ENCODE assay signal across 4 cellular contexts in the genomic region with DNA sequence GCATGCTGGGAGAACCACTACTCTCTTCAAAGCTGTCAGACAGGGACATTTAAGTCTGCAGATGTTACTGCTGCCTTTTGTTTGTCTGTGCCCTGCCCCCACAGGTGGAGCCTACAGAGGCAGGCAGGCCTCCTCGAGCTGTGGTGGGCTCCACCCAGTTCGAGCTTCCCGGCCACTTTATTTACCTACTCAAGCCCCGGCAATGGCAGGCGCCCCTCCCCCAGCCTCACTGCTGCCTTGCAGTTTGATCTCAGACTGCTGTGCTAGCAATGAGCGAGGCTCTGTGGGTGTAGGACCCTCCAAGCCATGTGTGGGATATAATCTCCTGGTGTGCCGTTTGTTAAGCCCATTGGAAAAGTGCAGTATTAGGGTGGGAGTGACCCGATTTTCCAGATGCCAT. TPM values are rescaled to one million over a fixed set of nuclear protein-coding genes. Genes with fewer than 3 reads are reported as not detected.
DNase-seq lines count a peak whose midpoint lies in the region; ATAC-seq, FAIRE-seq and TF ChIP-seq lines count a peak whose summit lies in the region.
"Not testable (repeated sequence)": the region's sequence is repeated elsewhere in the genome, so short reads cannot be mapped to it uniquely, and the experiment has no call there.
"Had no signal": no experiment of that assay in that cellular context is flagged by ENCODE, and none has a peak within 500 bp of the region (broad histone marks: within the 10 kb centered on the region; RNA-seq: fewer than 3 reads in every experiment).

No MANE protein-coding gene starts in this region.

- H3K9me3 ChIP-seq in PC-9 (ENCODE audit: insufficient read depth, low read depth) (peaks cover 11% of the 10 kb centered on the region), HepG2 (ENCODE audit: low read length) (peaks cover 26% of the 10 kb centered on the region)

- not testable (repeated sequence) for H2AFZ ChIP-seq in PC-9; HepG2 (ENCODE audit: low read length)

- 0% methylated on average over 2 of the region's 8 CpGs for WGBS in HepG2 (ENCODE audit: low lambda C conversion rate)

- H3K4me1 Mint-ChIP-seq in Calu3 (ENCODE audit: low read depth, unreplicated experiment) = not testable (repeated sequence)

- not testable (repeated sequence) for TF ChIP-seq EP300 in HepG2 (IDR thresholded peaks at IDR 0.05; ENCODE audit: low read depth in 2 of 2, low read length in 2 of 2); HepG2 (CRISPR knock-in tag; IDR thresholded peaks at IDR 0.05; ENCODE audit: borderline replicate concordance)

- FAIRE-seq in HepG2 (lab: Jason Lieb, UNC) = not testable (repeated sequence)

- not testable (repeated sequence) for DNase-seq in Calu3; PC-9; HepG2 (ENCODE audit: low spot score)

- not testable (repeated sequence) for H3K27ac Mint-ChIP-seq in Calu3 (ENCODE audit: unreplicated experiment)

- not testable (repeated sequence) for H3K9ac ChIP-seq in HepG2 (ENCODE audit: insufficient read depth, low read depth, low read length)

- H3F3A ChIP-seq in PC-9 (ENCODE audit: insufficient read depth, low read depth) = not testable (repeated sequence)

- not testable (repeated sequence) for H3K36me3 Mint-ChIP-seq in Calu3 (ENCODE audit: insufficient read depth, unreplicated experiment)

- not testable (repeated sequence) for H3K4me1 ChIP-seq in PC-9 (replicated peaks; ENCODE audit: insufficient read depth); HepG2 (ENCODE audit: insufficient read depth, low read length)

- not testable (repeated sequence) for BruUV-seq in Calu3 (replicated peaks; lab: Mats Ljungman, UMichigan); PC-9 (replicated peaks; lab: Mats Ljungman, UMichigan); HepG2 (replicated peaks; lab: Mats Ljungman, UMichigan)

- intact Hi-C loops in Calu3 (cut with micrococcal nuclease; ENCODE audit: unreplicated experiment) = loop anchor here (10.0 kb wide), 1 partner anchor 162 kb away; a partner anchor contains a TSS
- intact Hi-C loops in PC-9 (cut with micrococcal nuclease; ENCODE audit: unreplicated experiment); HepG2 (cut with micrococcal nuclease; ENCODE audit: unreplicated experiment): not testable (repeated sequence)

- not testable (repeated sequence) for H4K20me1 ChIP-seq in PC-9 (ENCODE audit: insufficient read depth); HepG2 (ENCODE audit: insufficient read depth, low read length)

- H3K4me3 ChIP-seq in PC-9; HepG2 (replicated peaks in 1 of 3; ENCODE audit: insufficient read depth in 1 of 3, low read depth in 2 of 3, low read length in 3 of 3): not testable (repeated sequence)

- in situ Hi-C loops in HepG2 (cut with HindIII; ENCODE audit: extremely low pct_ligation_motif_present, low pct_unique_long_range_greater_than_20kb) = not testable (repeated sequence)

- not testable (repeated sequence) for H3K27ac ChIP-seq in PC-9; HepG2 (ENCODE audit: extremely low read length, insufficient read depth, low read length)

- not testable (repeated sequence) for ATAC-seq in HepG2

- not testable (repeated sequence) for H3K79me2 ChIP-seq in PC-9 (ENCODE audit: low read depth); HepG2 (ENCODE audit: insufficient read depth, low read length)

- H3K4me2 ChIP-seq in PC-9 = peak overlapping the region; percentile 2; the same call in 1 of the 2 replicates
- H3K4me2 ChIP-seq in HepG2 (ENCODE audit: low read depth, low read length) = not testable (repeated sequence)

- H3K27me3 ChIP-seq in PC-9 (ENCODE audit: insufficient read depth, low read depth) = peaks cover 32% of the 10 kb centered on the region
- not testable (repeated sequence) for H3K27me3 ChIP-seq in HepG2 (ENCODE audit: control insufficient read depth in 1 of 2, insufficient read depth in 2 of 2, low read length in 2 of 2)

- CTCF ChIA-PET in Calu3 (lab: Charles Lee); PC-9 (lab: Charles Lee); HepG2 (lab: Yijun Ruan, JAX; ENCODE audit: low intra/inter-chr PET ratio, low total read pairs): not testable (repeated sequence)

- H3K27me3 Mint-ChIP-seq in Calu3 (ENCODE audit: unreplicated experiment) = peaks cover 12% of the 10 kb centered on the region

- not testable (repeated sequence) for TF ChIP-seq POLR2A in HepG2 (IDR thresholded peaks at IDR 0.05; ENCODE audit: insufficient read depth in 1 of 2, low read depth in 2 of 2, low read length in 2 of 2)

- peaks cover 14% of the 10 kb centered on the region for H3K9me3 Mint-ChIP-seq in Calu3 (ENCODE audit: low read depth, unreplicated experiment)

- not testable (repeated sequence) for TF ChIP-seq CTCF in Calu3 (IDR thresholded peaks at IDR 0.05; ENCODE audit: unreplicated experiment); PC-9 (conservative IDR thresholded peaks at IDR 0.05); HepG2 (CRISPR knock-in tag; IDR thresholded peaks at IDR 0.05)

- H3K4me3 Mint-ChIP-seq in Calu3 (ENCODE audit: low read depth, unreplicated experiment) = peak overlapping the region; percentile 15

- POLR2A ChIA-PET in PC-9 (lab: Charles Lee; ENCODE audit: unreplicated experiment); HepG2 (lab: Yijun Ruan, JAX): not testable (repeated sequence)

- not testable (repeated sequence) for H3K9me2 ChIP-seq in PC-9 (ENCODE audit: insufficient read depth)

- not testable (repeated sequence) for TF ChIP-seq RAD21 in HepG2 (CRISPR knock-in tag; IDR thresholded peaks at IDR 0.05)

- H3K36me3 ChIP-seq in PC-9 (ENCODE audit: low read depth); HepG2 (replicated peaks in 1 of 2; ENCODE audit: control insufficient read depth in 1 of 2, insufficient read depth in 2 of 2, low read length in 2 of 2): not testable (repeated sequence)

RNA-seq across cellular contexts. Expression of a gene that starts 22.4 kb away (rescaled TPM):
- total RNA-seq in Calu3 (2022) (13.5 and 14.9 TPM in 2 replicates), PC-9 (2021) (20.5 and 23.6 TPM in 2 replicates), HepG2 (2016; rRNA removed; fragmentation: Illumina TruSeq; extraction: Trizol) (17.8 and 23.7 TPM in 2 replicates)
- total RNA-seq in HepG2 (2016; cell fraction: cytosol; rRNA removed; fragmentation: Illumina TruSeq; extraction: Trizol; ENCODE audit: low read depth) = 9.8 and 10.4 TPM in 2 replicates
- 18.7 and 21.4 TPM in 2 replicates for total RNA-seq in HepG2 (2016; cell fraction: insoluble cytoplasmic fraction; rRNA removed; fragmentation: Illumina TruSeq; extraction: Trizol)
- total RNA-seq in HepG2 (2016; cell fraction: membrane; rRNA removed; fragmentation: Illumina TruSeq; extraction: Trizol) = 21.2 and 21.4 TPM in 2 replicates
- total RNA-seq in HepG2 (2016; cell fraction: nucleus; rRNA removed; fragmentation: Illumina TruSeq; extraction: Trizol) = 14.7 and 22.2 TPM in 2 replicates
- polyA plus RNA-seq in HepG2 (2011; rRNA removed) = 9.5 and 11.5 TPM in 2 replicates
- 9.2 TPM in 2 replicates for polyA plus RNA-seq in HepG2 (2011; cell fraction: cytosol; rRNA removed)
- 8.4 and 10.1 TPM in 2 replicates for polyA plus RNA-seq in HepG2 (2011; cell fraction: nucleus; rRNA removed)
- polyA plus RNA-seq in HepG2 (2012) = 9.5 and 10.4 TPM in 2 replicates
- polyA plus RNA-seq in HepG2 (2016; cell fraction: cytosol; fragmentation: Illumina TruSeq; extraction: Trizol; ENCODE audit: low read depth) = 14.1 and 14.3 TPM in 2 replicates
- polyA plus RNA-seq in HepG2 (2016; cell fraction: insoluble cytoplasmic fraction; fragmentation: Illumina TruSeq; extraction: Trizol; ENCODE audit: low read depth) = 19.6 and 24.3 TPM in 2 replicates
- polyA plus RNA-seq in HepG2 (2016; cell fraction: membrane; fragmentation: Illumina TruSeq; extraction: Trizol; ENCODE audit: low read depth) = 20.7 and 22.5 TPM in 2 replicates
- 17.7 and 21.4 TPM in 2 replicates for polyA plus RNA-seq in HepG2 (2016; cell fraction: nucleus; fragmentation: Illumina TruSeq; extraction: Trizol; ENCODE audit: insufficient read depth, low read depth)
- 53.1 and 99.1 TPM in 2 replicates for polyA minus RNA-seq in HepG2 (2011; rRNA and poly(A)+ RNA removed; ENCODE audit: low replicate concordance)
- polyA minus RNA-seq in HepG2 (2011; cell fraction: cytosol; rRNA and poly(A)+ RNA removed) = 8.2 and 10.2 TPM in 2 replicates
- polyA minus RNA-seq in HepG2 (2011; cell fraction: nucleus; rRNA and poly(A)+ RNA removed) = 36.4 and 39.8 TPM in 2 replicates

RNA-seq across cellular contexts. Expression of a gene that starts 56.3 kb away (rescaled TPM):
- total RNA-seq in Calu3 (2022) = 1.5 and 1.7 TPM in 2 replicates
- total RNA-seq in PC-9 (2021) = 1.8 and 3.4 TPM in 2 replicates
- 1.6 and 2.4 TPM in 2 replicates for total RNA-seq in HepG2 (2016; rRNA removed; fragmentation: Illumina TruSeq; extraction: Trizol)
- total RNA-seq in HepG2 (2016; cell fraction: cytosol; rRNA removed; fragmentation: Illumina TruSeq; extraction: Trizol; ENCODE audit: low read depth) = 0.44 and 0.61 TPM in 2 replicates
- total RNA-seq in HepG2 (2016; cell fraction: insoluble cytoplasmic fraction; rRNA removed; fragmentation: Illumina TruSeq; extraction: Trizol) = 0.93 and 1.9 TPM in 2 replicates
- 0.65 and 0.90 TPM in 2 replicates for total RNA-seq in HepG2 (2016; cell fraction: membrane; rRNA removed; fragmentation: Illumina TruSeq; extraction: Trizol)
- total RNA-seq in HepG2 (2016; cell fraction: nucleus; rRNA removed; fragmentation: Illumina TruSeq; extraction: Trizol) = 0.99 and 1.2 TPM in 2 replicates
- polyA plus RNA-seq in HepG2 (2011; rRNA removed) = 0.83 and 1.1 TPM in 2 replicates
- 0.48 and 1.3 TPM in 2 replicates for polyA plus RNA-seq in HepG2 (2011; cell fraction: cytosol; rRNA removed)
- polyA plus RNA-seq in HepG2 (2011; cell fraction: nucleus; rRNA removed) = 1.2 and 1.6 TPM in 2 replicates
- 1.5 and 1.8 TPM in 2 replicates for polyA plus RNA-seq in HepG2 (2012)
- polyA plus RNA-seq in HepG2 (2016; cell fraction: cytosol; fragmentation: Illumina TruSeq; extraction: Trizol; ENCODE audit: low read depth) = 0.34 and 0.82 TPM in 2 replicates
- 1.3 and 1.6 TPM in 2 replicates for polyA plus RNA-seq in HepG2 (2016; cell fraction: insoluble cytoplasmic fraction; fragmentation: Illumina TruSeq; extraction: Trizol; ENCODE audit: low read depth)
- polyA plus RNA-seq in HepG2 (2016; cell fraction: membrane; fragmentation: Illumina TruSeq; extraction: Trizol; ENCODE audit: low read depth) = 0.64 and 1.2 TPM in 2 replicates
- 1.7 and 1.8 TPM in 2 replicates for polyA plus RNA-seq in HepG2 (2016; cell fraction: nucleus; fragmentation: Illumina TruSeq; extraction: Trizol; ENCODE audit: insufficient read depth, low read depth)
- polyA minus RNA-seq in HepG2 (2011; rRNA and poly(A)+ RNA removed; ENCODE audit: low replicate concordance) = 1.2 TPM in 1 of 2 replicates, not detected in the other
- 0.26 and 1.1 TPM in 2 replicates for polyA minus RNA-seq in HepG2 (2011; cell fraction: cytosol; rRNA and poly(A)+ RNA removed)
- polyA minus RNA-seq in HepG2 (2011; cell fraction: nucleus; rRNA and poly(A)+ RNA removed) = 2.1 and 2.3 TPM in 2 replicates
- total RNA-seq: Caco-2 had no signal
